In the genomic region with DNA sequence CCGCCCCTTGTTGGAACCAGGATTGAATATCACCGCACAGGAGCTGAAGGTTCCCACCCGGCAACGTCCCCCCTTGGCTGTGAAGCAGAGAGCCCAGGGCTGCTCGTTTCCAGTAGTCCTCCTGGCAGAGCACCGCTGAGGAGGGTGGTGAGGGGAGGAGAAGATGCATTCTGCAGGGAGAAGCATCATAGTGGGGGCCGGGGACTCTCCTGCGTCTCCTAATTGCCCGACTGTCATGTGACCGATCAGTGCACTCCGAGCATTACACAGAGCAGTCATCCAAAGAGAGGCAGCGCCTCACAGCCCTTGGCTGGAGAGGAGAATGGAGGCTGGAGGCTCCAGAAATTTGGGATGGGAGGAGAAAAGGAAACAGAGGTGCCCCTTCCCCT, we compare ENCODE assay signal across 17 cellular contexts.
DNase-seq lines count a peak whose midpoint lies in the region; ATAC-seq and TF ChIP-seq lines count a peak whose summit lies in the region.
"Had no signal": no experiment of that assay in that cellular context is flagged by ENCODE, and none has a peak within 500 bp of the region (broad histone marks: within the 10 kb centered on the region; RNA-seq: fewer than 3 reads in every experiment).

No MANE protein-coding gene starts in this region.

- in situ Hi-C loops in IMR-90 (cut with MboI; ENCODE audit: low sequenced_read_pairs) = no loop called here

- no peaks in the 10 kb centered on the region for H3K9me1 ChIP-seq in IMR-90 (ENCODE audit: insufficient read depth, low read length)

- no peak overlapping the region for H3K56ac ChIP-seq in IMR-90 (ENCODE audit: extremely low read depth, insufficient read depth, low read length)

- H3K27me3 Mint-ChIP-seq in brain = peaks cover 10% of the 10 kb centered on the region
- H3K27me3 Mint-ChIP-seq in neural progenitor cell (ENCODE audit: insufficient read depth, low read depth) = peaks cover 15% of the 10 kb centered on the region

- H3K4me3 Mint-ChIP-seq in brain (peak overlapping the region in 1 of 5 experiments; percentile 8), neural progenitor cell (no peak overlapping the region)
- H3K4me3 Mint-ChIP-seq: activated T-cell treated with anti-CD3 and anti-CD28 coated beads, Interleukin-2, amount 50 U/mL, for 4 hours; CD4-positive, CD25-positive, alpha-beta regulatory T cell; T-cell had no signal

- H2AFZ ChIP-seq in IMR-90 (replicated peaks; ENCODE audit: low read length, poor library complexity) = peak overlapping the region; percentile 33
- peak overlapping the region; percentile 92 for H2AFZ ChIP-seq in neural progenitor cell (replicated peaks)

- no peak for TF ChIP-seq RAD21 in IMR-90 (IDR thresholded peaks at IDR 0.05; ENCODE audit: low read length)

- CTCF ChIA-PET in IMR-90 (lab: Yijun Ruan, JAX) = interaction anchor here (0.6 to 2.7 kb wide), 15 partner anchors 8 to 451 kb away, joined by 3 to 14 read pairs (median 3); a partner anchor contains a TSS

- H3K23ac ChIP-seq in IMR-90 (ENCODE audit: low read depth, low read length) = no peak overlapping the region

- peaks cover 0 to 3% (median 0%) of the 10 kb centered on the region in 5 experiments for H3K9me3 Mint-ChIP-seq in brain
- no peaks in the 10 kb centered on the region for H3K9me3 Mint-ChIP-seq in neural progenitor cell
- H3K9me3 Mint-ChIP-seq: activated T-cell treated with anti-CD3 and anti-CD28 coated beads, Interleukin-2, amount 50 U/mL, for 4 hours; CD4-positive, CD25-positive, alpha-beta regulatory T cell; naive B cell; T-cell had no signal

- no peak overlapping the region for H4K91ac ChIP-seq in IMR-90 (ENCODE audit: insufficient read depth, low read depth, low read length)

- POLR2A ChIA-PET in IMR-90 (lab: Charles Lee; ENCODE audit: unreplicated experiment) = interaction anchor here (0.6 kb wide), 1 partner anchor 454 kb away, joined by 19 read pairs; no protein-coding TSS in a partner anchor

- no peaks in the 10 kb centered on the region for H3K79me2 ChIP-seq in neural progenitor cell (ENCODE audit: low read depth)

- no peaks in the 10 kb centered on the region for H3K9me3 ChIP-seq in IMR-90 (ENCODE audit: control insufficient read depth, insufficient read depth, low read length)
- no peaks in the 10 kb centered on the region for H3K9me3 ChIP-seq in neural progenitor cell (ENCODE audit: low read depth)
- H3K9me3 ChIP-seq: gastroesophageal sphincter, Peyer's patch, SJSA1, transverse colon had no signal

- TF ChIP-seq CTCF in IMR-90 (conservative IDR thresholded peaks at IDR 0.05; ENCODE audit: low read depth, low read length) (no peak), brain (conservative IDR thresholded peaks at IDR 0.05) (no peak), neural progenitor cell (IDR thresholded peaks at IDR 0.05) (no peak)

- 0 out of 2 replicates have a peak, but pooled peaks cover 3% of the 10 kb centered on the region for H4K20me1 ChIP-seq in IMR-90 (ENCODE audit: insufficient read depth, low read length)
- no peaks in the 10 kb centered on the region for H4K20me1 ChIP-seq in neural progenitor cell (ENCODE audit: low read depth)

- no peak overlapping the region for H3K4me3 ChIP-seq in IMR-90 (ENCODE audit: insufficient read depth, low read depth, low read length)
- H3K4me3 ChIP-seq in neural progenitor cell = no peak overlapping the region
- H3K4me3 ChIP-seq: gastroesophageal sphincter, Peyer's patch, SJSA1, smooth muscle cell, transverse colon had no signal

- BruUV-seq in IMR-90 (replicated peaks; lab: Mats Ljungman, UMichigan) = no TSS peak

- no peaks in the 10 kb centered on the region for H3K36me3 Mint-ChIP-seq in brain
- H3K36me3 Mint-ChIP-seq in neural progenitor cell = no peaks in the 10 kb centered on the region
- H3K36me3 Mint-ChIP-seq: CD4-positive, CD25-positive, alpha-beta regulatory T cell; naive B cell; T-cell had no signal

- no peak overlapping the region for H4K5ac ChIP-seq in IMR-90 (ENCODE audit: low read depth, low read length)

- H2BK15ac ChIP-seq in IMR-90 (ENCODE audit: low read depth, low read length) = no peak overlapping the region

- H3K18ac ChIP-seq in IMR-90 (ENCODE audit: low read depth, low read length) = no peak overlapping the region

- H2BK120ac ChIP-seq in IMR-90 (ENCODE audit: low read depth, low read length) = no peak overlapping the region

- peak overlapping the region in 3 of 5 experiments; percentile 35 to 94 (median 46) for H3K27ac Mint-ChIP-seq in brain
- H3K27ac Mint-ChIP-seq in neural progenitor cell = no peak overlapping the region
- H3K27ac Mint-ChIP-seq: T-cell had no signal

- H3K79me1 ChIP-seq in IMR-90 (ENCODE audit: low read depth in 1 of 2, low read length in 2 of 2) = no peaks in the 10 kb centered on the region

- no peak overlapping the region for H2BK20ac ChIP-seq in IMR-90 (ENCODE audit: low read depth, low read length)

- H3K4me1 Mint-ChIP-seq in brain (peaks cover 38% of the 10 kb centered on the region), neural progenitor cell (peaks cover 19% of the 10 kb centered on the region)

- H3K36me3 ChIP-seq in IMR-90 (ENCODE audit: control insufficient read depth, insufficient read depth, low read length) (no peaks in the 10 kb centered on the region), neural progenitor cell (no peaks in the 10 kb centered on the region)
- H3K36me3 ChIP-seq: gastroesophageal sphincter, Peyer's patch, SJSA1, transverse colon had no signal

- peaks cover 31% of the 10 kb centered on the region for H3K27me3 ChIP-seq in IMR-90 (ENCODE audit: control insufficient read depth, insufficient read depth, low read length)
- H3K27me3 ChIP-seq in neural progenitor cell = peaks cover 7% of the 10 kb centered on the region
- H3K27me3 ChIP-seq: Peyer's patch had no signal

- DNase-seq in NCI-H748 (lab: John Stamatoyannopoulos, UW; ENCODE audit: unreplicated experiment) (peak; percentile 32), NCI-H748 treated with DMSO at 0.1 percent for 48 hours (lab: John Stamatoyannopoulos, UW) (no peak), IMR-90 (no peak), neural progenitor cell (ENCODE audit: low spot score) (no peak), NCI-H774 (lab: John Stamatoyannopoulos, UW) (no peak), NCI-H510A treated with DMSO at 0.1 percent for 48 hours (lab: John Stamatoyannopoulos, UW) (no peak), midbrain (lab: John Stamatoyannopoulos, UW) (no peak)

- H2BK5ac ChIP-seq in IMR-90 (ENCODE audit: low read depth, low read length, poor library complexity, severe bottlenecking) = no peak overlapping the region

- 60% methylated on average over 2 of the region's 12 CpGs; no CpG with 5 or more reads in 1 of the 2 experiments for WGBS in IMR-90 (ENCODE audit: extremely low coverage in 2 of 2, insufficient read length in 1 of 2), 2 experiments

- intact Hi-C loops in IMR-90 (cut with micrococcal nuclease) = no loop called here

- H3K9ac ChIP-seq in IMR-90 (ENCODE audit: low read depth, low read length) (no peak overlapping the region), neural progenitor cell (no peak overlapping the region)

- no peak overlapping the region for H3K14ac ChIP-seq in IMR-90 (replicated peaks; ENCODE audit: low read depth, low read length)

- no peak overlapping the region for H2AK9ac ChIP-seq in IMR-90 (replicated peaks; ENCODE audit: low read depth, low read length, poor library complexity)

- H3K27ac ChIP-seq in IMR-90 (ENCODE audit: insufficient read depth, low read length) (no peak overlapping the region), neural progenitor cell (no peak overlapping the region)
- H3K27ac ChIP-seq: gastroesophageal sphincter, Peyer's patch, SJSA1, transverse colon had no signal

- H3K4ac ChIP-seq in IMR-90 (ENCODE audit: low read depth, low read length) = no peak overlapping the region

- H4K8ac ChIP-seq in IMR-90 (ENCODE audit: low read depth in 2 of 2, low read length in 2 of 2) = no peak overlapping the region

- no peak for ATAC-seq in IMR-90 (ENCODE audit: low read depth)

- TF ChIP-seq POLR2A in IMR-90 (IDR thresholded peaks at IDR 0.05; ENCODE audit: low read depth, low read length) = no peak

- H3K4me2 ChIP-seq in IMR-90 (ENCODE audit: low read depth, low read length) (no peak overlapping the region), neural progenitor cell (no peak overlapping the region)
- H3K4me2 ChIP-seq: smooth muscle cell had no signal

- dilution Hi-C loops in IMR-90 (cut with HindIII; ENCODE audit: low sequenced_read_pairs, unreplicated experiment) = no loop called here

- H3K4me1 ChIP-seq in IMR-90 (ENCODE audit: control insufficient read depth, insufficient read depth, low read length) (no peaks in the 10 kb centered on the region), neural progenitor cell (peaks cover 9% of the 10 kb centered on the region)
- H3K4me1 ChIP-seq: gastroesophageal sphincter, Peyer's patch, SJSA1, transverse colon had no signal

- H2AK5ac ChIP-seq in IMR-90 (ENCODE audit: low read depth, low read length) = no peak overlapping the region

- no peaks in the 10 kb centered on the region for H3F3A ChIP-seq in neural progenitor cell (ENCODE audit: low read depth)

TF ChIP-seq in IMR-90, 13 proteins besides CTCF, POLR2A, EP300 and RAD21:
- TF ChIP-seq MXI1 (IDR thresholded peaks at IDR 0.05; ENCODE audit: borderline replicate concordance, low read depth, low read length) (no peak), RCOR1 (IDR thresholded peaks at IDR 0.05; ENCODE audit: insufficient replicate concordance, low read length) (no peak), NFE2L2 (IDR thresholded peaks at IDR 0.05; ENCODE audit: low read depth, low read length) (no peak)
